In genomic region chr3:175009294-175009693, GRCh38 we compare ENCODE assay signal across 29 cellular contexts.
"Had no signal": no experiment of that assay in that cellular context is flagged by ENCODE, and none has a peak within 500 bp of the region (broad histone marks: within the 10 kb centered on the region; RNA-seq: fewer than 3 reads in every experiment).

No MANE protein-coding gene starts in this region.

- H3K36me3 ChIP-seq: ascending aorta, cardiac muscle cell had no signal

- H3K27me3 ChIP-seq: ascending aorta, cardiac muscle cell had no signal

- H3K9me3 ChIP-seq: ascending aorta had no signal

- DNase-seq: activated B cell treated with CpG ODN at 0.5 μM for 24 hours; activated CD4-positive, alpha-beta memory T cell treated with anti-CD3 and anti-CD28 coated beads for 36 hours; activated CD4-positive, alpha-beta T cell treated with anti-CD3 and anti-CD28 coated beads for 4 hours; activated CD4-positive, alpha-beta T cell treated with anti-CD3 and anti-CD28 coated beads, Interleukin-2, amount 10 ng/mL, durations not matched to agents 24 days and 14 days; activated CD4-positive, alpha-beta T cell treated with anti-CD3 and anti-CD28 coated beads, Interleukin-2, amount 50 U/mL, for 1 hour; activated CD4-positive, alpha-beta T cell treated with anti-CD3 and anti-CD28 coated beads, Interleukin-2, amount 50 U/mL, for 4 hours; activated CD4-positive, CD25-positive, alpha-beta regulatory T cell treated with anti-CD3 and anti-CD28 coated beads, Interleukin-2, amount 50 U/mL, for 72 hours; activated CD8-positive, alpha-beta memory T cell treated with anti-CD3 and anti-CD28 coated beads, Interleukin-2, amount 50 U/mL, for 4 hours; activated CD8-positive, alpha-beta T cell treated with anti-CD3 and anti-CD28 coated beads for 36 hours; activated effector memory CD4-positive, alpha-beta T cell treated with Interleukin-2 at 50 U/mL for 16 hours; activated gamma-delta T cell; activated naive CD4-positive, alpha-beta T cell treated with anti-CD3 and anti-CD28 coated beads, Interleukin-2, amount 10 ng/mL, durations not matched to agents 7 days and 5 days; activated naive CD4-positive, alpha-beta T cell treated with Interleukin-2 at 50 U/mL for 16 hours; activated naive CD8-positive, alpha-beta T cell treated with anti-CD3 and anti-CD28 coated beads, Interleukin-2, amount 10 ng/mL, durations not matched to agents 7 days and 5 days; activated naive CD8-positive, alpha-beta T cell treated with anti-CD3 and anti-CD28 coated beads, Interleukin-2, amount 50 U/mL, for 24 hours; activated T-cell treated with anti-CD3 and anti-CD28 coated beads for 4 hours; activated T-cell treated with anti-CD3 and anti-CD28 coated beads, Interleukin-2, amount 50 U/mL, for 24 hours; activated T-cell treated with anti-CD3 and anti-CD28 coated beads, Interleukin-2, amount 50 U/mL, for 48 hours; amygdala; anterior cingulate cortex; caudate nucleus; cerebellar nuclear complex; T-helper 2 cell; T-helper 9 cell had no signal

- H3K4me3 ChIP-seq: ascending aorta, cardiac muscle cell had no signal

- H3K27ac ChIP-seq: ascending aorta, cardiac muscle cell, VCaP had no signal

- FAIRE-seq: bronchial epithelial cell, TTC549 had no signal

- ATAC-seq: activated CD8-positive, alpha-beta T cell treated with anti-CD3 and anti-CD28 coated beads for 36 hours; activated naive CD8-positive, alpha-beta T cell treated with anti-CD3 and anti-CD28 coated beads, Interleukin-2, amount 50 U/mL, for 24 hours had no signal

- H3K4me1 ChIP-seq: ascending aorta had no signal
